ENCODE assay signal across 1 cellular context in the genomic region with DNA sequence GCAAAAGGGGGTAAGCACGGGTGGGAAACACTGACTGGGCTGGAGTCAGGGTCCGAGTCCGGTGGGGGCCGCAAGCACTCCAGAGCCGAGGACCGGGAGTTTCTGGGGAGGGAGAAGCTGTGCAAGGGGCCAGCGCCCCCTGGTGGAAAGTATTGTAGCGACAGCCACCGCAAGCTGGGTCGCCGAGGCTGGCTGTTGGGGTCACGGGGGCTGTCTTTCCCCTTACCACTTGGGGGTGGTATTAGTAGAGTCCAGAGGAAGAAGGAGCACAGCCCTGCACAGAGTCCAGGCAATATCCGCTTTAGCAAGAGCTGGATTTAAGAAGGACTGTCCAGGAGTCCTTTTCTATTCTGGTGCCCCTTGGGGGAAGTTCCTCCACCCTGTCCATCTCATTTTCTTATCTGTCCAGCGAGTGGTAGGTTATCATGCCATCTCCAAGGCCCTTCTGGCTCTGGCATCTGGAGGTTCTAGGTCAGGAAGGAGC.
A peak's percentile ranks its signal among the peaks of the same experiment; 100 is the strongest.
TF ChIP-seq lines count a peak whose summit lies in the region.

No MANE protein-coding gene starts in this region.

TF ChIP-seq in HepG2, 621 proteins besides CTCF, POLR2A, EP300 and RAD21 (continued from another document and continues in another):
- TF ChIP-seq, protein P1, sequence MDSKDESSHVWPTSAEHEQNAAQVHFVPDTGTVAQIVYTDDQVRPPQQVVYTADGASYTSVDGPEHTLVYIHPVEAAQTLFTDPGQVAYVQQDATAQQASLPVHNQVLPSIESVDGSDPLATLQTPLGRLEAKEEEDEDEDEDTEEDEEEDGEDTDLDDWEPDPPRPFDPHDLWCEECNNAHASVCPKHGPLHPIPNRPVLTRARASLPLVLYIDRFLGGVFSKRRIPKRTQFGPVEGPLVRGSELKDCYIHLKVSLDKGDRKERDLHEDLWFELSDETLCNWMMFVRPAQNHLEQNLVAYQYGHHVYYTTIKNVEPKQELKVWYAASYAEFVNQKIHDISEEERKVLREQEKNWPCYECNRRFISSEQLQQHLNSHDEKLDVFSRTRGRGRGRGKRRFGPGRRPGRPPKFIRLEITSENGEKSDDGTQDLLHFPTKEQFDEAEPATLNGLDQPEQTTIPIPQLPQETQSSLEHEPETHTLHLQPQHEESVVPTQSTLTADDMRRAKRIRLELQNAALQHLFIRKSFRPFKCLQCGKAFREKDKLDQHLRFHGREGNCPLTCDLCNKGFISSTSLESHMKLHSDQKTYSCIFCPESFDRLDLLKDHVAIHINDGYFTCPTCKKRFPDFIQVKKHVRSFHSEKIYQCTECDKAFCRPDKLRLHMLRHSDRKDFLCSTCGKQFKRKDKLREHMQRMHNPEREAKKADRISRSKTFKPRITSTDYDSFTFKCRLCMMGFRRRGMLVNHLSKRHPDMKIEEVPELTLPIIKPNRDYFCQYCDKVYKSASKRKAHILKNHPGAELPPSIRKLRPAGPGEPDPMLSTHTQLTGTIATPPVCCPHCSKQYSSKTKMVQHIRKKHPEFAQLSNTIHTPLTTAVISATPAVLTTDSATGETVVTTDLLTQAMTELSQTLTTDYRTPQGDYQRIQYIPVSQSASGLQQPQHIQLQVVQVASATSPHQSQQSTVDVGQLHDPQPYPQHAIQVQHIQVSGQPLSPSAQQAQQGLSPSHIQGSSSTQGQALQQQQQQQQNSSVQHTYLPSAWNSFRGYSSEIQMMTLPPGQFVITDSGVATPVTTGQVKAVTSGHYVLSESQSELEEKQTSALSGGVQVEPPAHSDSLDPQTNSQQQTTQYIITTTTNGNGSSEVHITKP (CRISPR knock-in tag; IDR thresholded peaks at IDR 0.05; ENCODE audit: low read depth): no peak
- TF ChIP-seq, protein P2, sequence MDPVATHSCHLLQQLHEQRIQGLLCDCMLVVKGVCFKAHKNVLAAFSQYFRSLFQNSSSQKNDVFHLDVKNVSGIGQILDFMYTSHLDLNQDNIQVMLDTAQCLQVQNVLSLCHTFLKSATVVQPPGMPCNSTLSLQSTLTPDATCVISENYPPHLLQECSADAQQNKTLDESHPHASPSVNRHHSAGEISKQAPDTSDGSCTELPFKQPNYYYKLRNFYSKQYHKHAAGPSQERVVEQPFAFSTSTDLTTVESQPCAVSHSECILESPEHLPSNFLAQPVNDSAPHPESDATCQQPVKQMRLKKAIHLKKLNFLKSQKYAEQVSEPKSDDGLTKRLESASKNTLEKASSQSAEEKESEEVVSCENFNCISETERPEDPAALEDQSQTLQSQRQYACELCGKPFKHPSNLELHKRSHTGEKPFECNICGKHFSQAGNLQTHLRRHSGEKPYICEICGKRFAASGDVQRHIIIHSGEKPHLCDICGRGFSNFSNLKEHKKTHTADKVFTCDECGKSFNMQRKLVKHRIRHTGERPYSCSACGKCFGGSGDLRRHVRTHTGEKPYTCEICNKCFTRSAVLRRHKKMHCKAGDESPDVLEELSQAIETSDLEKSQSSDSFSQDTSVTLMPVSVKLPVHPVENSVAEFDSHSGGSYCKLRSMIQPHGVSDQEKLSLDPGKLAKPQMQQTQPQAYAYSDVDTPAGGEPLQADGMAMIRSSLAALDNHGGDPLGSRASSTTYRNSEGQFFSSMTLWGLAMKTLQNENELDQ (CRISPR knock-in tag; IDR thresholded peaks at IDR 0.05; ENCODE audit: borderline replicate concordance): no peak
- TF ChIP-seq MEIS2 (CRISPR knock-in tag; IDR thresholded peaks at IDR 0.05) (0 out of 2 replicates have a peak, but pooled peaks have one; percentile 21), HDAC1 (CRISPR knock-in tag; IDR thresholded peaks at IDR 0.05) (no peak), SMC3 (IDR thresholded peaks at IDR 0.05; ENCODE audit: low read length) (peak; percentile 70), XRCC5 (optimal IDR thresholded peaks at IDR 0.05; ENCODE audit: low read length) (peak; percentile 88), KLF11 (CRISPR knock-in tag; IDR thresholded peaks at IDR 0.05) (no peak), HNF4G (IDR thresholded peaks at IDR 0.05; ENCODE audit: borderline replicate concordance, low read depth, low read length) (no peak), HNF4G (CRISPR knock-in tag; IDR thresholded peaks at IDR 0.05; ENCODE audit: borderline replicate concordance, low read depth) (no peak), GABPA (IDR thresholded peaks at IDR 0.05; ENCODE audit: low read depth, low read length) (no peak), GABPA (CRISPR knock-in tag; IDR thresholded peaks at IDR 0.05; ENCODE audit: low read depth) (no peak), ZNF619 (CRISPR knock-in tag; IDR thresholded peaks at IDR 0.05) (0 out of 2 replicates have a peak, but pooled peaks have one; percentile 40), ZNF605 (CRISPR knock-in tag; IDR thresholded peaks at IDR 0.05) (no peak), HOXA3 (CRISPR knock-in tag; IDR thresholded peaks at IDR 0.05) (0 out of 2 replicates have a peak, but pooled peaks have one; percentile 11), ETV6 (CRISPR knock-in tag; conservative IDR thresholded peaks at IDR 0.05) (no peak), RBFOX2 (IDR thresholded peaks at IDR 0.05; ENCODE audit: low read depth, low read length) (no peak), ZNF225 (CRISPR knock-in tag; IDR thresholded peaks at IDR 0.05) (no peak), RNF2 (conservative IDR thresholded peaks at IDR 0.05; ENCODE audit: low read depth) (no peak), SP140L (CRISPR knock-in tag; IDR thresholded peaks at IDR 0.05; ENCODE audit: borderline replicate concordance) (no peak), ZNF180 (CRISPR knock-in tag; IDR thresholded peaks at IDR 0.05; ENCODE audit: borderline replicate concordance, low read depth) (no peak), MATR3 (CRISPR knock-in tag; IDR thresholded peaks at IDR 0.05) (no peak), ZNF430 (CRISPR knock-in tag; IDR thresholded peaks at IDR 0.05) (no peak), ZZZ3 (CRISPR knock-in tag; IDR thresholded peaks at IDR 0.05; ENCODE audit: borderline replicate concordance) (no peak), ZSCAN31 (CRISPR knock-in tag; IDR thresholded peaks at IDR 0.05; ENCODE audit: low read depth) (no peak), RXRA (CRISPR knock-in tag; IDR thresholded peaks at IDR 0.05) (0 out of 2 replicates have a peak, but pooled peaks have one; percentile 22), SMARCC2 (IDR thresholded peaks at IDR 0.05) (no peak), ZNF83 (CRISPR knock-in tag; IDR thresholded peaks at IDR 0.05; ENCODE audit: borderline replicate concordance) (no peak), PRMT3 (CRISPR knock-in tag; IDR thresholded peaks at IDR 0.05; ENCODE audit: borderline replicate concordance, low read depth) (no peak), ZNF614 (CRISPR knock-in tag; IDR thresholded peaks at IDR 0.05; ENCODE audit: borderline replicate concordance) (no peak)
- TF ChIP-seq, protein P3, sequence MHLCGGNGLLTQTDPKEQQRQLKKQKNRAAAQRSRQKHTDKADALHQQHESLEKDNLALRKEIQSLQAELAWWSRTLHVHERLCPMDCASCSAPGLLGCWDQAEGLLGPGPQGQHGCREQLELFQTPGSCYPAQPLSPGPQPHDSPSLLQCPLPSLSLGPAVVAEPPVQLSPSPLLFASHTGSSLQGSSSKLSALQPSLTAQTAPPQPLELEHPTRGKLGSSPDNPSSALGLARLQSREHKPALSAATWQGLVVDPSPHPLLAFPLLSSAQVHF (CRISPR knock-in tag; IDR thresholded peaks at IDR 0.05): no peak
- TF ChIP-seq, protein P4, sequence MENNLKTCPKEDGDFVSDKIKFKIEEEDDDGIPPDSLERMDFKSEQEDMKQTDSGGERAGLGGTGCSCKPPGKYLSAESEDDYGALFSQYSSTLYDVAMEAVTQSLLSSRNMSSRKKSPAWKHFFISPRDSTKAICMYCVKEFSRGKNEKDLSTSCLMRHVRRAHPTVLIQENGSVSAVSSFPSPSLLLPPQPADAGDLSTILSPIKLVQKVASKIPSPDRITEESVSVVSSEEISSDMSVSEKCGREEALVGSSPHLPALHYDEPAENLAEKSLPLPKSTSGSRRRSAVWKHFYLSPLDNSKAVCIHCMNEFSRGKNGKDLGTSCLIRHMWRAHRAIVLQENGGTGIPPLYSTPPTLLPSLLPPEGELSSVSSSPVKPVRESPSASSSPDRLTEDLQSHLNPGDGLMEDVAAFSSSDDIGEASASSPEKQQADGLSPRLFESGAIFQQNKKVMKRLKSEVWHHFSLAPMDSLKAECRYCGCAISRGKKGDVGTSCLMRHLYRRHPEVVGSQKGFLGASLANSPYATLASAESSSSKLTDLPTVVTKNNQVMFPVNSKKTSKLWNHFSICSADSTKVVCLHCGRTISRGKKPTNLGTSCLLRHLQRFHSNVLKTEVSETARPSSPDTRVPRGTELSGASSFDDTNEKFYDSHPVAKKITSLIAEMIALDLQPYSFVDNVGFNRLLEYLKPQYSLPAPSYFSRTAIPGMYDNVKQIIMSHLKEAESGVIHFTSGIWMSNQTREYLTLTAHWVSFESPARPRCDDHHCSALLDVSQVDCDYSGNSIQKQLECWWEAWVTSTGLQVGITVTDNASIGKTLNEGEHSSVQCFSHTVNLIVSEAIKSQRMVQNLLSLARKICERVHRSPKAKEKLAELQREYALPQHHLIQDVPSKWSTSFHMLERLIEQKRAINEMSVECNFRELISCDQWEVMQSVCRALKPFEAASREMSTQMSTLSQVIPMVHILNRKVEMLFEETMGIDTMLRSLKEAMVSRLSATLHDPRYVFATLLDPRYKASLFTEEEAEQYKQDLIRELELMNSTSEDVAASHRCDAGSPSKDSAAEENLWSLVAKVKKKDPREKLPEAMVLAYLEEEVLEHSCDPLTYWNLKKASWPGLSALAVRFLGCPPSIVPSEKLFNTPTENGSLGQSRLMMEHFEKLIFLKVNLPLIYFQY (CRISPR knock-in tag; IDR thresholded peaks at IDR 0.05; ENCODE audit: borderline replicate concordance): no peak
- TF ChIP-seq, protein P5, sequence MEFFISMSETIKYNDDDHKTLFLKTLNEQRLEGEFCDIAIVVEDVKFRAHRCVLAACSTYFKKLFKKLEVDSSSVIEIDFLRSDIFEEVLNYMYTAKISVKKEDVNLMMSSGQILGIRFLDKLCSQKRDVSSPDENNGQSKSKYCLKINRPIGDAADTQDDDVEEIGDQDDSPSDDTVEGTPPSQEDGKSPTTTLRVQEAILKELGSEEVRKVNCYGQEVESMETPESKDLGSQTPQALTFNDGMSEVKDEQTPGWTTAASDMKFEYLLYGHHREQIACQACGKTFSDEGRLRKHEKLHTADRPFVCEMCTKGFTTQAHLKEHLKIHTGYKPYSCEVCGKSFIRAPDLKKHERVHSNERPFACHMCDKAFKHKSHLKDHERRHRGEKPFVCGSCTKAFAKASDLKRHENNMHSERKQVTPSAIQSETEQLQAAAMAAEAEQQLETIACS (CRISPR knock-in tag; IDR thresholded peaks at IDR 0.05): no peak
- TF ChIP-seq, protein P6, sequence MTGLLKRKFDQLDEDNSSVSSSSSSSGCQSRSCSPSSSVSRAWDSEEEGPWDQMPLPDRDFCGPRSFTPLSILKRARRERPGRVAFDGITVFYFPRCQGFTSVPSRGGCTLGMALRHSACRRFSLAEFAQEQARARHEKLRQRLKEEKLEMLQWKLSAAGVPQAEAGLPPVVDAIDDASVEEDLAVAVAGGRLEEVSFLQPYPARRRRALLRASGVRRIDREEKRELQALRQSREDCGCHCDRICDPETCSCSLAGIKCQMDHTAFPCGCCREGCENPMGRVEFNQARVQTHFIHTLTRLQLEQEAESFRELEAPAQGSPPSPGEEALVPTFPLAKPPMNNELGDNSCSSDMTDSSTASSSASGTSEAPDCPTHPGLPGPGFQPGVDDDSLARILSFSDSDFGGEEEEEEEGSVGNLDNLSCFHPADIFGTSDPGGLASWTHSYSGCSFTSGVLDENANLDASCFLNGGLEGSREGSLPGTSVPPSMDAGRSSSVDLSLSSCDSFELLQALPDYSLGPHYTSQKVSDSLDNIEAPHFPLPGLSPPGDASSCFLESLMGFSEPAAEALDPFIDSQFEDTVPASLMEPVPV (CRISPR knock-in tag; IDR thresholded peaks at IDR 0.05): no peak
- TF ChIP-seq, protein P7, sequence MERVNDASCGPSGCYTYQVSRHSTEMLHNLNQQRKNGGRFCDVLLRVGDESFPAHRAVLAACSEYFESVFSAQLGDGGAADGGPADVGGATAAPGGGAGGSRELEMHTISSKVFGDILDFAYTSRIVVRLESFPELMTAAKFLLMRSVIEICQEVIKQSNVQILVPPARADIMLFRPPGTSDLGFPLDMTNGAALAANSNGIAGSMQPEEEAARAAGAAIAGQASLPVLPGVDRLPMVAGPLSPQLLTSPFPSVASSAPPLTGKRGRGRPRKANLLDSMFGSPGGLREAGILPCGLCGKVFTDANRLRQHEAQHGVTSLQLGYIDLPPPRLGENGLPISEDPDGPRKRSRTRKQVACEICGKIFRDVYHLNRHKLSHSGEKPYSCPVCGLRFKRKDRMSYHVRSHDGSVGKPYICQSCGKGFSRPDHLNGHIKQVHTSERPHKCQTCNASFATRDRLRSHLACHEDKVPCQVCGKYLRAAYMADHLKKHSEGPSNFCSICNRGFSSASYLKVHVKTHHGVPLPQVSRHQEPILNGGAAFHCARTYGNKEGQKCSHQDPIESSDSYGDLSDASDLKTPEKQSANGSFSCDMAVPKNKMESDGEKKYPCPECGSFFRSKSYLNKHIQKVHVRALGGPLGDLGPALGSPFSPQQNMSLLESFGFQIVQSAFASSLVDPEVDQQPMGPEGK (CRISPR knock-in tag; IDR thresholded peaks at IDR 0.05): peak; percentile 80
- TF ChIP-seq, protein P8, sequence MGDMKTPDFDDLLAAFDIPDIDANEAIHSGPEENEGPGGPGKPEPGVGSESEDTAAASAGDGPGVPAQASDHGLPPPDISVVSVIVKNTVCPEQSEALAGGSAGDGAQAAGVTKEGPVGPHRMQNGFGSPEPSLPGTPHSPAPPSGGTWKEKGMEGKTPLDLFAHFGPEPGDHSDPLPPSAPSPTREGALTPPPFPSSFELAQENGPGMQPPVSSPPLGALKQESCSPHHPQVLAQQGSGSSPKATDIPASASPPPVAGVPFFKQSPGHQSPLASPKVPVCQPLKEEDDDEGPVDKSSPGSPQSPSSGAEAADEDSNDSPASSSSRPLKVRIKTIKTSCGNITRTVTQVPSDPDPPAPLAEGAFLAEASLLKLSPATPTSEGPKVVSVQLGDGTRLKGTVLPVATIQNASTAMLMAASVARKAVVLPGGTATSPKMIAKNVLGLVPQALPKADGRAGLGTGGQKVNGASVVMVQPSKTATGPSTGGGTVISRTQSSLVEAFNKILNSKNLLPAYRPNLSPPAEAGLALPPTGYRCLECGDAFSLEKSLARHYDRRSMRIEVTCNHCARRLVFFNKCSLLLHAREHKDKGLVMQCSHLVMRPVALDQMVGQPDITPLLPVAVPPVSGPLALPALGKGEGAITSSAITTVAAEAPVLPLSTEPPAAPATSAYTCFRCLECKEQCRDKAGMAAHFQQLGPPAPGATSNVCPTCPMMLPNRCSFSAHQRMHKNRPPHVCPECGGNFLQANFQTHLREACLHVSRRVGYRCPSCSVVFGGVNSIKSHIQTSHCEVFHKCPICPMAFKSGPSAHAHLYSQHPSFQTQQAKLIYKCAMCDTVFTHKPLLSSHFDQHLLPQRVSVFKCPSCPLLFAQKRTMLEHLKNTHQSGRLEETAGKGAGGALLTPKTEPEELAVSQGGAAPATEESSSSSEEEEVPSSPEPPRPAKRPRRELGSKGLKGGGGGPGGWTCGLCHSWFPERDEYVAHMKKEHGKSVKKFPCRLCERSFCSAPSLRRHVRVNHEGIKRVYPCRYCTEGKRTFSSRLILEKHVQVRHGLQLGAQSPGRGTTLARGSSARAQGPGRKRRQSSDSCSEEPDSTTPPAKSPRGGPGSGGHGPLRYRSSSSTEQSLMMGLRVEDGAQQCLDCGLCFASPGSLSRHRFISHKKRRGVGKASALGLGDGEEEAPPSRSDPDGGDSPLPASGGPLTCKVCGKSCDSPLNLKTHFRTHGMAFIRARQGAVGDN (CRISPR knock-in tag; IDR thresholded peaks at IDR 0.05): peak; percentile 32; the same call in 1 of the 2 replicates
- TF ChIP-seq, protein P9, sequence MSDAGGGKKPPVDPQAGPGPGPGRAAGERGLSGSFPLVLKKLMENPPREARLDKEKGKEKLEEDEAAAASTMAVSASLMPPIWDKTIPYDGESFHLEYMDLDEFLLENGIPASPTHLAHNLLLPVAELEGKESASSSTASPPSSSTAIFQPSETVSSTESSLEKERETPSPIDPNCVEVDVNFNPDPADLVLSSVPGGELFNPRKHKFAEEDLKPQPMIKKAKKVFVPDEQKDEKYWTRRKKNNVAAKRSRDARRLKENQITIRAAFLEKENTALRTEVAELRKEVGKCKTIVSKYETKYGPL (CRISPR knock-in tag; IDR thresholded peaks at IDR 0.05): no peak
